In genomic region chr6:16749516-16750485, GRCh38 we compare ENCODE assay signal across 34 cellular contexts. TPM values are rescaled to one million over a fixed set of nuclear protein-coding genes. Genes with fewer than 3 reads are reported as not detected.
DNase-seq lines count a peak whose midpoint lies in the region; ATAC-seq, FAIRE-seq and TF ChIP-seq lines count a peak whose summit lies in the region.
"Had no signal": no experiment of that assay in that cellular context is flagged by ENCODE, and none has a peak within 500 bp of the region (broad histone marks: within the 10 kb centered on the region; RNA-seq: fewer than 3 reads in every experiment).

No MANE protein-coding gene starts in this region.

- H3K9me3 Mint-ChIP-seq in activated naive CD4-positive, alpha-beta T cell treated with anti-CD3 and anti-CD28 coated beads, Interleukin-2, amount 10 ng/mL, durations not matched to agents 7 days and 5 days = no peaks in the 10 kb centered on the region
- H3K9me3 Mint-ChIP-seq: activated CD4-positive, alpha-beta T cell treated with anti-CD3 and anti-CD28 coated beads, Interleukin-2, amount 10 ng/mL, durations not matched to agents 7 days and 5 days; endodermal cell; naive B cell had no signal

- BruUV-seq in Panc1 (replicated peaks; lab: Mats Ljungman, UMichigan) = TSS peak; percentile 3

- intact Hi-C loops in Panc1 (cut with micrococcal nuclease; ENCODE audit: unreplicated experiment) = no loop called here

- H3K27me3 Mint-ChIP-seq in activated naive CD4-positive, alpha-beta T cell treated with anti-CD3 and anti-CD28 coated beads, Interleukin-2, amount 10 ng/mL, durations not matched to agents 7 days and 5 days = no peaks in the 10 kb centered on the region
- H3K27me3 Mint-ChIP-seq: activated CD4-positive, alpha-beta T cell treated with anti-CD3 and anti-CD28 coated beads, Interleukin-2, amount 10 ng/mL, durations not matched to agents 7 days and 5 days had no signal

- POLR2A ChIA-PET in Panc1 (lab: Charles Lee) = interaction anchor here (0.6 to 3.3 kb wide), 2 partner anchors 8 to 11 kb away, joined by 3 to 11 read pairs; partner anchors contain the start of gene ATXN1

- peak overlapping the region; percentile 22 for H3K27ac Mint-ChIP-seq in activated naive CD4-positive, alpha-beta T cell treated with anti-CD3 and anti-CD28 coated beads, Interleukin-2, amount 10 ng/mL, durations not matched to agents 7 days and 5 days
- H3K27ac Mint-ChIP-seq: activated CD4-positive, alpha-beta T cell treated with anti-CD3 and anti-CD28 coated beads, Interleukin-2, amount 10 ng/mL, durations not matched to agents 7 days and 5 days; endodermal cell; naive B cell had no signal

- in situ Hi-C loops in Panc1 (cut with HindIII; ENCODE audit: low pct_unique_long_range_greater_than_20kb, low sequenced_read_pairs) = no loop called here

- no peak for FAIRE-seq in GM12891 (lab: Jason Lieb, UNC)
- FAIRE-seq: D721Med, H1, RCC 7860 had no signal

- TF ChIP-seq CTCF in Panc1 (IDR thresholded peaks at IDR 0.05) = no peak

- no peaks in the 10 kb centered on the region for H3K9me3 ChIP-seq in Panc1 (ENCODE audit: control insufficient read depth, insufficient read depth, low read depth, low read length)
- H3K9me3 ChIP-seq: ascending aorta, esophagus muscularis mucosa, heart right ventricle, prostate gland, upper lobe of left lung had no signal

- DNase-seq in activated naive CD4-positive, alpha-beta T cell treated with anti-CD3 and anti-CD28 coated beads, Interleukin-2, amount 10 ng/mL, durations not matched to agents 7 days and 5 days = no peak
- DNase-seq in activated naive CD4-positive, alpha-beta T cell treated with Interleukin-2 at 50 U/mL for 16 hours = no peak
- DNase-seq in Panc1 (ENCODE audit: low read depth, low spot score) (no peak), epithelial cell of prostate (ENCODE audit: low read depth, low spot score) (no peak), NCI-H748 treated with DMSO at 0.1 percent for 48 hours (lab: John Stamatoyannopoulos, UW) (no peak), GM12891 (ENCODE audit: insufficient read length, low spot score) (no peak), globus pallidus (ENCODE audit: low spot score) (no peak)
- DNase-seq in activated CD4-positive, CD25-positive, alpha-beta regulatory T cell (lab: John Stamatoyannopoulos, UW) = no peak
- DNase-seq: 8988T; activated CD4-positive, alpha-beta T cell treated with anti-CD3 and anti-CD28 coated beads, Interleukin-2, amount 10 ng/mL, durations not matched to agents 7 days and 5 days; activated gamma-delta T cell; activated T-cell treated with anti-CD3 and anti-CD28 coated beads, Interleukin-2, amount 50 U/mL, for 1 hour; central memory CD4-positive, alpha-beta T cell; dermis blood vessel endothelial cell; endodermal cell; foreskin keratinocyte; heart right ventricle; midbrain; naive B cell; NCI-H1930; NCI-H526; SHP77 treated with DMSO at 0.1 percent for 48 hours; stimulated activated CD4-positive, alpha-beta T cell treated with anti-CD3 and anti-CD28 coated beads, Interleukin-4, amount 100 ng/mL, for 1 hour; substantia nigra; T-helper 9 cell; upper lobe of left lung had no signal

- peaks cover 61% of the 10 kb centered on the region for H3K36me3 Mint-ChIP-seq in activated naive CD4-positive, alpha-beta T cell treated with anti-CD3 and anti-CD28 coated beads, Interleukin-2, amount 10 ng/mL, durations not matched to agents 7 days and 5 days
- H3K36me3 Mint-ChIP-seq: naive B cell had no signal

- H3K27ac ChIP-seq in Panc1 (ENCODE audit: low read length) (peak overlapping the region; percentile 18), epithelial cell of prostate (peak overlapping the region; percentile 92)
- H3K27ac ChIP-seq: ascending aorta, C4-2B, esophagus muscularis mucosa, foreskin keratinocyte, heart right ventricle, prostate gland, upper lobe of left lung had no signal

- no peak overlapping the region for H3K4me3 ChIP-seq in Panc1 (ENCODE audit: low read depth in 2 of 2, low read length in 2 of 2)
- H3K4me3 ChIP-seq: ascending aorta, esophagus muscularis mucosa, heart right ventricle, prostate gland, upper lobe of left lung had no signal

- no peak overlapping the region for H3K4me3 Mint-ChIP-seq in activated naive CD4-positive, alpha-beta T cell treated with anti-CD3 and anti-CD28 coated beads, Interleukin-2, amount 10 ng/mL, durations not matched to agents 7 days and 5 days
- H3K4me3 Mint-ChIP-seq: activated CD4-positive, alpha-beta T cell treated with anti-CD3 and anti-CD28 coated beads, Interleukin-2, amount 10 ng/mL, durations not matched to agents 7 days and 5 days; endodermal cell; naive B cell had no signal

- H3K27me3 ChIP-seq in Panc1 (ENCODE audit: control insufficient read depth, insufficient read depth, low read length) = no peaks in the 10 kb centered on the region
- H3K27me3 ChIP-seq: ascending aorta, esophagus muscularis mucosa, foreskin keratinocyte, heart right ventricle, upper lobe of left lung had no signal

- ATAC-seq in Panc1 = no peak
- ATAC-seq: foreskin keratinocyte, heart right ventricle, sciatic nerve had no signal

- peaks cover 6% of the 10 kb centered on the region; the same call in 1 of the 2 replicates for H3K36me3 ChIP-seq in Panc1 (ENCODE audit: control insufficient read depth, insufficient read depth, low read length)
- H3K36me3 ChIP-seq: esophagus muscularis mucosa, prostate gland had no signal

- no peak for TF ChIP-seq POLR2A in GM12891 (IDR thresholded peaks at IDR 0.05; ENCODE audit: low read depth, low read length)

- peaks cover 28% of the 10 kb centered on the region for H3K4me1 Mint-ChIP-seq in activated naive CD4-positive, alpha-beta T cell treated with anti-CD3 and anti-CD28 coated beads, Interleukin-2, amount 10 ng/mL, durations not matched to agents 7 days and 5 days
- H3K4me1 Mint-ChIP-seq: naive B cell had no signal

- CTCF ChIA-PET in activated naive CD4-positive, alpha-beta T cell treated with anti-CD3 and anti-CD28 coated beads, Interleukin-2, amount 10 ng/mL, durations not matched to agents 7 days and 5 days (lab: Charles Lee) = interaction anchor here (1.0 to 1.6 kb wide), 2 partner anchors 8 to 12 kb away, joined by 3 read pairs; no protein-coding TSS in a partner anchor
- CTCF ChIA-PET in Panc1 (lab: Charles Lee) = interaction anchor here (0.9 kb wide), 1 partner anchor 237 kb away, joined by 4 read pairs; no protein-coding TSS in a partner anchor

- peaks cover 78% of the 10 kb centered on the region for H3K4me1 ChIP-seq in Panc1 (ENCODE audit: control insufficient read depth, insufficient read depth, low read length)

TF ChIP-seq in GM12891, 5 proteins besides CTCF, POLR2A, EP300 and RAD21:
- TF ChIP-seq SPI1 (IDR thresholded peaks at IDR 0.05; ENCODE audit: low read depth, low read length) = no peak
- TF ChIP-seq PAX5 (IDR thresholded peaks at IDR 0.05; ENCODE audit: insufficient read depth, low read length, severe bottlenecking) = no peak
- TF ChIP-seq POU2F2 (IDR thresholded peaks at IDR 0.05; ENCODE audit: low read depth, low read length) = no peak

RNA-seq across cellular contexts. Expression of gene ATXN1, which starts 11.5 kb away (rescaled TPM):
- 67.1 TPM for total RNA-seq in Panc1 (2021; ENCODE audit: unreplicated experiment)
- 30.3 TPM for polyA plus RNA-seq in Panc1 (2012; ENCODE audit: insufficient read length)
- polyA plus RNA-seq in GM12891 (2012; ENCODE audit: low read depth, missing spikeins) = 14.3 TPM
